In genomic region chr22:42639541-42640241, GRCh38 we compare ENCODE assay signal across 26 cellular contexts. TPM values are rescaled to one million over a fixed set of nuclear protein-coding genes. Genes with fewer than 3 reads are reported as not detected.
A peak's percentile ranks its signal among the peaks of the same experiment; 100 is the strongest.
DNase-seq lines count a peak whose midpoint lies in the region; ATAC-seq and TF ChIP-seq lines count a peak whose summit lies in the region.
"Had no signal": no experiment of that assay in that cellular context is flagged by ENCODE, and none has a peak within 500 bp of the region (broad histone marks: within the 10 kb centered on the region; RNA-seq: fewer than 3 reads in every experiment).

No MANE protein-coding gene starts in this region.

- H3K27me3 ChIP-seq in subcutaneous abdominal adipose tissue (ENCODE audit: control insufficient read depth in 5 of 5, insufficient read depth in 4 of 5, low read length in 5 of 5), result no peaks in the 10 kb centered on the region
- H3K27me3 ChIP-seq: esophagus squamous epithelium had no signal

- peak overlapping the region; percentile 39 for H3K27ac ChIP-seq in subcutaneous abdominal adipose tissue (ENCODE audit: low read depth, low read length)

- in situ Hi-C loops in GM13977 (cut with MboI; ENCODE audit: low pct_unique_long_range_greater_than_20kb, low sequenced_read_pairs, unreplicated experiment), result no loop called here

- POLR2A ChIA-PET in activated CD8-positive, alpha-beta T cell treated with anti-CD3 and anti-CD28 coated beads, Interleukin-2, amount 10 ng/mL, durations not matched to agents 7 days and 5 days (lab: Charles Lee), result no interaction called here
- POLR2A ChIA-PET in activated CD8-positive, alpha-beta T cell treated with anti-CD3 and anti-CD28 coated beads for 36 hours (lab: Charles Lee), result interaction anchor here (0.8 kb wide), 1 partner anchor 9 kb away, joined by 5 read pairs; the partner anchor contains the start of gene CYB5R3

- H3K27ac Mint-ChIP-seq in activated CD8-positive, alpha-beta T cell treated with anti-CD3 and anti-CD28 coated beads, Interleukin-2, amount 10 ng/mL, durations not matched to agents 7 days and 5 days, result no peak overlapping the region
- no peak overlapping the region for H3K27ac Mint-ChIP-seq in activated CD8-positive, alpha-beta T cell treated with anti-CD3 and anti-CD28 coated beads for 36 hours
- H3K27ac Mint-ChIP-seq: activated CD4-positive, alpha-beta T cell treated with anti-CD3 and anti-CD28 coated beads, Interleukin-2, amount 10 ng/mL, durations not matched to agents 24 days and 14 days; nephron had no signal

- peaks cover 0 to 20% (median 17%) of the 10 kb centered on the region in 5 donors for H3K36me3 ChIP-seq in subcutaneous abdominal adipose tissue (ENCODE audit: control insufficient read depth in 5 of 5, insufficient read depth in 5 of 5, low read length in 5 of 5)

- H3K4me1 ChIP-seq in subcutaneous abdominal adipose tissue (ENCODE audit: control insufficient read depth in 5 of 5, insufficient read depth in 5 of 5, low read length in 5 of 5), result peaks cover 9 to 42% (median 38%) of the 10 kb centered on the region in 5 donors

- no peak overlapping the region for H3K9ac ChIP-seq in subcutaneous abdominal adipose tissue (ENCODE audit: low read length in 5 of 5)

- CTCF ChIA-PET in activated CD8-positive, alpha-beta T cell treated with anti-CD3 and anti-CD28 coated beads, Interleukin-2, amount 10 ng/mL, durations not matched to agents 7 days and 5 days (lab: Charles Lee), result interaction anchor here (1.0 kb wide), 1 partner anchor 19 kb away, joined by 3 read pairs; no protein-coding TSS in a partner anchor
- CTCF ChIA-PET in activated CD8-positive, alpha-beta T cell treated with anti-CD3 and anti-CD28 coated beads for 36 hours (lab: Charles Lee), result interaction anchor here (0.9 to 1.4 kb wide), 2 partner anchors 8 to 18 kb away, joined by 4 read pairs; no protein-coding TSS in a partner anchor

- no peak for DNase-seq in activated CD8-positive, alpha-beta T cell treated with anti-CD3 and anti-CD28 coated beads, Interleukin-2, amount 10 ng/mL, durations not matched to agents 7 days and 5 days
- DNase-seq in activated CD8-positive, alpha-beta T cell treated with anti-CD3 and anti-CD28 coated beads for 36 hours, result no peak
- DNase-seq in M059J (ENCODE audit: low read depth) (peak; percentile 59), choroid plexus epithelial cell (ENCODE audit: low read depth) (peak; percentile 62), GM13977 (ENCODE audit: low spot score) (no peak), SKM-1 (lab: John Stamatoyannopoulos, UW; ENCODE audit: unreplicated experiment) (no peak), ureter (ENCODE audit: low spot score) (no peak)
- DNase-seq: 8988T; activated CD4-positive, alpha-beta T cell treated with anti-CD3 and anti-CD28 coated beads, Interleukin-2, amount 10 ng/mL, durations not matched to agents 24 days and 14 days; activated gamma-delta T cell; cerebellar nuclear complex; DMS 273 treated with DMSO at 0.1 percent for 48 hours; effector CD8-positive, alpha-beta T cell; esophagus squamous epithelium; GF-D8; NCI-H187; NCI-H774; posterior cingulate gyrus; SHP77 treated with DMSO at 0.1 percent for 48 hours; small intestine; stimulated activated naive CD4-positive, alpha-beta T cell treated with Interleukin-2 at 50 U/mL for 16 hours; T-helper 1 cell; trophoblast cell had no signal

- ATAC-seq in activated CD8-positive, alpha-beta T cell treated with anti-CD3 and anti-CD28 coated beads, Interleukin-2, amount 10 ng/mL, durations not matched to agents 7 days and 5 days, result peak; percentile 40
- no peak for ATAC-seq in activated CD8-positive, alpha-beta T cell treated with anti-CD3 and anti-CD28 coated beads for 36 hours

- no peaks in the 10 kb centered on the region for H3K9me3 Mint-ChIP-seq in activated CD8-positive, alpha-beta T cell treated with anti-CD3 and anti-CD28 coated beads, Interleukin-2, amount 10 ng/mL, durations not matched to agents 7 days and 5 days (ENCODE audit: insufficient read depth)
- H3K9me3 Mint-ChIP-seq in activated CD8-positive, alpha-beta T cell treated with anti-CD3 and anti-CD28 coated beads for 36 hours, result no peaks in the 10 kb centered on the region
- H3K9me3 Mint-ChIP-seq: activated CD4-positive, alpha-beta T cell treated with anti-CD3 and anti-CD28 coated beads, Interleukin-2, amount 10 ng/mL, durations not matched to agents 24 days and 14 days; CD14-positive monocyte; nephron had no signal

- H3K4me3 Mint-ChIP-seq in activated CD8-positive, alpha-beta T cell treated with anti-CD3 and anti-CD28 coated beads, Interleukin-2, amount 10 ng/mL, durations not matched to agents 7 days and 5 days, result no peak overlapping the region
- no peak overlapping the region for H3K4me3 Mint-ChIP-seq in activated CD8-positive, alpha-beta T cell treated with anti-CD3 and anti-CD28 coated beads for 36 hours
- H3K4me3 Mint-ChIP-seq: activated CD4-positive, alpha-beta T cell treated with anti-CD3 and anti-CD28 coated beads, Interleukin-2, amount 10 ng/mL, durations not matched to agents 24 days and 14 days; CD14-positive monocyte; nephron had no signal

- no peak for TF ChIP-seq CTCF in activated CD8-positive, alpha-beta T cell treated with anti-CD3 and anti-CD28 coated beads for 36 hours (IDR thresholded peaks at IDR 0.05)
- TF ChIP-seq CTCF in choroid plexus epithelial cell (conservative IDR thresholded peaks at IDR 0.05; ENCODE audit: low read depth, low read length) (no peak), GM13977 (IDR thresholded peaks at IDR 0.05; ENCODE audit: extremely low read depth, insufficient read depth, missing control alignments) (no peak)

- H3K36me3 Mint-ChIP-seq in activated CD8-positive, alpha-beta T cell treated with anti-CD3 and anti-CD28 coated beads, Interleukin-2, amount 10 ng/mL, durations not matched to agents 7 days and 5 days (ENCODE audit: low read depth), result peaks cover 4% of the 10 kb centered on the region
- H3K36me3 Mint-ChIP-seq in activated CD8-positive, alpha-beta T cell treated with anti-CD3 and anti-CD28 coated beads for 36 hours (ENCODE audit: low read depth), result peaks cover 3% of the 10 kb centered on the region

- peaks cover 14% of the 10 kb centered on the region for H3K4me1 Mint-ChIP-seq in activated CD8-positive, alpha-beta T cell treated with anti-CD3 and anti-CD28 coated beads, Interleukin-2, amount 10 ng/mL, durations not matched to agents 7 days and 5 days (ENCODE audit: low read depth)
- peaks cover 16% of the 10 kb centered on the region for H3K4me1 Mint-ChIP-seq in activated CD8-positive, alpha-beta T cell treated with anti-CD3 and anti-CD28 coated beads for 36 hours (ENCODE audit: low read depth)

- H3K4me3 ChIP-seq in choroid plexus epithelial cell (ENCODE audit: low read depth, low read length) (no peak overlapping the region), subcutaneous abdominal adipose tissue (ENCODE audit: low read depth in 1 of 5, low read length in 5 of 5) (no peak overlapping the region)
- H3K4me3 ChIP-seq: esophagus squamous epithelium had no signal

- intact Hi-C loops in activated CD8-positive, alpha-beta T cell treated with anti-CD3 and anti-CD28 coated beads for 36 hours (cut with micrococcal nuclease), result no loop called here

- no peaks in the 10 kb centered on the region for H3K27me3 Mint-ChIP-seq in activated CD8-positive, alpha-beta T cell treated with anti-CD3 and anti-CD28 coated beads, Interleukin-2, amount 10 ng/mL, durations not matched to agents 7 days and 5 days (ENCODE audit: low read depth)
- no peaks in the 10 kb centered on the region for H3K27me3 Mint-ChIP-seq in activated CD8-positive, alpha-beta T cell treated with anti-CD3 and anti-CD28 coated beads for 36 hours
- H3K27me3 Mint-ChIP-seq: activated CD4-positive, alpha-beta T cell treated with anti-CD3 and anti-CD28 coated beads, Interleukin-2, amount 10 ng/mL, durations not matched to agents 24 days and 14 days had no signal

- H3K9me3 ChIP-seq in subcutaneous abdominal adipose tissue (ENCODE audit: control insufficient read depth in 5 of 5, low read length in 5 of 5), result no peaks in the 10 kb centered on the region
- H3K9me3 ChIP-seq: esophagus squamous epithelium had no signal

RNA-seq across cellular contexts. Expression of gene ATP5MGL, which starts 0.7 kb away (rescaled TPM):
- total RNA-seq in activated CD8-positive, alpha-beta T cell treated with anti-CD3 and anti-CD28 coated beads, Interleukin-2, amount 10 ng/mL, durations not matched to agents 7 days and 5 days, result 1 to 10 TPM in 1 of 2 experiments, under 1 TPM in 1; 0.63 to 1.4 TPM
- under 1 TPM; 0.54 to 0.59 TPM for total RNA-seq in activated CD8-positive, alpha-beta T cell treated with anti-CD3 and anti-CD28 coated beads for 36 hours
- total RNA-seq in M059J (2014; rRNA removed; shearing (Covaris generic)), result not detected in 2 replicates
- 1.4 TPM for total RNA-seq in ureter

RNA-seq across cellular contexts. Expression of gene CYB5R3, which starts 9.5 kb away (rescaled TPM):
- total RNA-seq in activated CD8-positive, alpha-beta T cell treated with anti-CD3 and anti-CD28 coated beads, Interleukin-2, amount 10 ng/mL, durations not matched to agents 7 days and 5 days, result 10 to 100 TPM; 87.7 to 91.4 TPM
- total RNA-seq in activated CD8-positive, alpha-beta T cell treated with anti-CD3 and anti-CD28 coated beads for 36 hours, result 10 to 100 TPM; 64.2 to 64.3 TPM
- total RNA-seq in M059J (2014; rRNA removed; shearing (Covaris generic)), result 47.9 and 80.4 TPM in 2 replicates
- total RNA-seq in ureter, result 243 TPM

RNA-seq across cellular contexts. Expression of gene POLDIP3, which starts 25.0 kb away (rescaled TPM):
- total RNA-seq in activated CD8-positive, alpha-beta T cell treated with anti-CD3 and anti-CD28 coated beads, Interleukin-2, amount 10 ng/mL, durations not matched to agents 7 days and 5 days, result 10 to 100 TPM; 77.2 to 80.6 TPM
- 10 to 100 TPM; 70.2 to 71.1 TPM for total RNA-seq in activated CD8-positive, alpha-beta T cell treated with anti-CD3 and anti-CD28 coated beads for 36 hours
- total RNA-seq in M059J (2014; rRNA removed; shearing (Covaris generic)), result 22.6 and 28.3 TPM in 2 replicates
- 64.9 TPM for total RNA-seq in ureter

Comparison
In these comparisons a context has a peak if more than half of its experiments do, and no peak if none do; other contexts are left out.
1. DNase-seq: peak in M059J (single experiment) and choroid plexus epithelial cell (single experiment); none in activated CD8-positive, alpha-beta T cell treated with anti-CD3 and anti-CD28 coated beads, Interleukin-2, amount 10 ng/mL, durations not matched to agents 7 days and 5 days (single experiment), activated CD8-positive, alpha-beta T cell treated with anti-CD3 and anti-CD28 coated beads for 36 hours (single experiment), GM13977 (single experiment), SKM-1 (single experiment) and ureter (single experiment).